In the genomic region with DNA sequence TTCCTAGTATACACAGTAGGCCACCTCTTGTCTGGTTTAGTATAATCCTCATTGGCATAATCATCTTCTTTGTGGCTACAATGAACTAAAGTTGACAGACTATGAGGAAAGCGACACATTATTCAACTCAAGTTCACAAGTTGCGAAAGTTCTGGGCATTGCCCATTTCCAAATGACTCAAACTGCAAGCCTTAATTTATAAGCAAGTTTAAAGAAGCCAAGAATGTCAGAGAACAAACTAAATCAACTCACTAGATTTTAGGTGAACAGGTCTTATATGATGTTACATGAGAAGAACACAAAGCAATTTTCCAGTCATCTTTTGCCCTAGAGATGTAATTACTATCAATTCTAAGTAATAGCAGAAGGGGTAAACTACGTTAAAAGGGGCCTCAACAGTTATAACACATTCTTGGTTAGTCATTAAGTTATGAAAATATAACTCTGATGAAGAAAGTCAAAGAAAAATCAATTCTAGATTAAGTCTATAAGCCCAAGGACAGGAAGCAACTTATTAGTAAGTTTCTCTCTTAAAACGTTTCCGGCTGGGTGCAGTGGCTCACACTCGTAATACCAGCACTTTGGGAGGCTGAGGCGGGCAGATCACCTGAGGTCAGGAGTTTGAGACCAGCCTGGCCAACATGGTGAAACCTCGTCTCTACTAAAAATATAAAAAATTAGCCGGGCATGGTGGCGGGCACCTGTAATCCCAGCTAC, we compare ENCODE assay signal across 8 cellular contexts. TPM values are rescaled to one million over a fixed set of nuclear protein-coding genes. Genes with fewer than 3 reads are reported as not detected.
A peak's percentile ranks its signal among the peaks of the same experiment; 100 is the strongest.
DNase-seq lines count a peak whose midpoint lies in the region; ATAC-seq, FAIRE-seq and TF ChIP-seq lines count a peak whose summit lies in the region.

No MANE protein-coding gene starts in this region.

- 94% methylated on average over 10 of the region's 10 CpGs for WGBS in hepatocyte (ENCODE audit: low lambda C conversion rate, missing lambda C conversion rate)

- no peak overlapping the region for H3K4me2 ChIP-seq in hepatocyte

- H3K36me3 Mint-ChIP-seq in CD14-positive monocyte = peaks cover 16 to 24% of the 10 kb centered on the region in 2 donors

- intact Hi-C loops in CD14-positive monocyte (cut with micrococcal nuclease) = loop anchor here in 1 of 2 donors (2.0 kb wide), 1 partner anchor 21 kb away; a partner anchor contains a TSS

- peaks cover 100% of the 10 kb centered on the region for H3K79me2 ChIP-seq in hepatocyte

- peaks cover 92% of the 10 kb centered on the region for H3K4me1 Mint-ChIP-seq in CD14-positive monocyte

- TF ChIP-seq CTCF in CD14-positive monocyte (IDR thresholded peaks at IDR 0.05) = no peak
- no peak for TF ChIP-seq CTCF in kidney epithelial cell (IDR thresholded peaks at IDR 0.05; ENCODE audit: insufficient read depth, low read length, poor library complexity, severe bottlenecking)
- no peak for TF ChIP-seq CTCF in hepatocyte (IDR thresholded peaks at IDR 0.05; ENCODE audit: poor library complexity)

- H3K36me3 ChIP-seq in kidney epithelial cell (ENCODE audit: control insufficient read depth, insufficient read depth, low read length) (no peaks in the 10 kb centered on the region), hepatocyte (replicated peaks; ENCODE audit: insufficient read depth, low read depth) (no peaks in the 10 kb centered on the region)

- no peaks in the 10 kb centered on the region for H3K27me3 Mint-ChIP-seq in CD14-positive monocyte (ENCODE audit: low read depth in 3 of 3)

- H3K4me3 ChIP-seq in kidney epithelial cell (ENCODE audit: low read depth, low read length) = no peak overlapping the region
- no peak overlapping the region for H3K4me3 ChIP-seq in hepatocyte

- DNase-seq in CD14-positive monocyte (ENCODE audit: low spot score) (peak; percentile 72), T-helper 22 cell (ENCODE audit: low read depth) (peak; percentile 23), kidney epithelial cell (ENCODE audit: low read depth) (peak; percentile 29), hepatocyte (ENCODE audit: low spot score) (no peak), HTR-8/SVneo (ENCODE audit: insufficient read length, low spot score) (no peak)

- FAIRE-seq in HTR-8/SVneo (lab: Jason Lieb, UNC) = no peak

- H3K27ac Mint-ChIP-seq in CD14-positive monocyte = peak overlapping the region; percentile 86 to 93 (median 90)

- no peaks in the 10 kb centered on the region for H3K9me2 ChIP-seq in hepatocyte (replicated peaks; ENCODE audit: insufficient read depth)

- H2AFZ ChIP-seq in hepatocyte = no peak overlapping the region

- H4K20me1 ChIP-seq in hepatocyte (ENCODE audit: insufficient read depth, poor library complexity, severe bottlenecking) = peaks cover 97% of the 10 kb centered on the region

- no peaks in the 10 kb centered on the region for H3K9me3 ChIP-seq in hepatocyte (ENCODE audit: low read depth)

- ATAC-seq in GM21723 (IDR thresholded peaks at IDR 0.05; ENCODE audit: unreplicated experiment) = peak; percentile 39
- ATAC-seq in HG03439 (IDR thresholded peaks at IDR 0.05; ENCODE audit: unreplicated experiment) = no peak
- ATAC-seq in GM21576 (IDR thresholded peaks at IDR 0.05; ENCODE audit: unreplicated experiment) = no peak

- no peaks in the 10 kb centered on the region for H3K27me3 ChIP-seq in kidney epithelial cell (ENCODE audit: control insufficient read depth, insufficient read depth, low read length)
- H3K27me3 ChIP-seq in hepatocyte = no peaks in the 10 kb centered on the region

- peaks cover 0 to 2% (median 0%) of the 10 kb centered on the region in 7 donors for H3K9me3 Mint-ChIP-seq in CD14-positive monocyte

- H3K4me1 ChIP-seq in hepatocyte (ENCODE audit: insufficient read depth) = peaks cover 3% of the 10 kb centered on the region

- no peak overlapping the region for H3K27ac ChIP-seq in hepatocyte

- peak overlapping the region; percentile 5 to 59 for H3K4me3 Mint-ChIP-seq in CD14-positive monocyte

RNA-seq across cellular contexts. Expression of a gene that starts 21.5 kb away (rescaled TPM):
- 10 to 100 TPM; 62.4 to 81.0 TPM for polyA plus RNA-seq in CD14-positive monocyte
- 291 and 294 TPM in 2 replicates for total RNA-seq in kidney epithelial cell
- total RNA-seq in hepatocyte = 197 and 248 TPM in 2 replicates
- 46.4 and 47.7 TPM in 2 replicates for polyA plus RNA-seq in hepatocyte

Comparison
In these comparisons a context has a peak if more than half of its experiments do, and no peak if none do; other contexts are left out.
1. DNase-seq: peak in CD14-positive monocyte (single experiment), T-helper 22 cell (single experiment) and kidney epithelial cell (single experiment); none in hepatocyte (single experiment) and HTR-8/SVneo (single experiment).